30 cellular contexts compared by ENCODE assay signal in the genomic region with DNA sequence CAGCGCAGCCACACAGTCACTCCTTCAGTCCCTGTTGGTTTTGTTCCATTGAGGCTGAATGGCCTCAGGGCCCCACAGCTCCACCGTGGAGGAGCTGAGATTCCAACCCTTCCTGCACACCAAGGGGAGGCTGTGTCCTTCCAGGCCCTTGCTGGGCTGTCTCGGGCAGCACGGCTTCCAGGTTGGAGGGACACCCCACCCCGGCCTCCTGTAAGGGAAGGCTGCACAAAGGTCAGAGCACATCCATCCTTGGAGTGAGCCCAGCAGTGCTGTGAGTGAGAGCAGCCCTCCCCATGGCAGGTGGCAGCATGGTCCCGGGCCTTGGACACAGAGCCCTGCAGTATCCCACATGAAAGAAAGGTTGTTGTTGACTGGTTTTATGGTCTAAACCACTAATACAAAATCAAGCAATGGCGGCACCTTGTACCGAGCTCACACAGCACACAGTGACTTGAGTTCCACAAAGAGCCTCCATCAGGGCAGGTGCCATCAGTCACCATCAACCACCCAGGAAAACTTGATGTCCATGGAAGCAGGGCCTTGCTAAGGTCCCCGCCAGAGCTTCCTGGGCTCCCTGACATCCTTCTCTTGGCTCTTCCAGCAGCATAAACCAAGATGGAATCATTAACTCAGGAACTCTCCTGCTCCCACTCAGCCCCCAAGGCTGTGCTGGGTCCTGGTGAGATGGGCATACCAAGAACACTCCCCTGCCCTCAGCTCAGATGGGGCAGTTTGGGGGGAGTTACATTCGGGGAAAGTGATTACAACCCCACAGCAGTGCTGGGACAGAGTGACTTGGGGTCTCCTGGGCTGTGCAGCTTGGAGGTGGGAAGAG.
"Had no signal": no experiment of that assay in that cellular context is flagged by ENCODE, and none has a peak within 500 bp of the region (broad histone marks: within the 10 kb centered on the region; RNA-seq: fewer than 3 reads in every experiment).

No MANE protein-coding gene starts in this region.

- H3K36me3 ChIP-seq: ascending aorta, breast epithelium, cardiac muscle cell, esophagus muscularis mucosa, gastrocnemius medialis, heart left ventricle had no signal

- H3K27me3 ChIP-seq: ascending aorta, cardiac muscle cell, foreskin keratinocyte had no signal

- H3K4me3 ChIP-seq: ascending aorta, breast epithelium, cardiac muscle cell, coronary artery, dorsolateral prefrontal cortex, esophagus muscularis mucosa, gastrocnemius medialis, heart left ventricle had no signal

- H3K9me3 ChIP-seq: ascending aorta, breast epithelium, esophagus muscularis mucosa, gastrocnemius medialis, heart left ventricle had no signal

- ATAC-seq: activated naive CD4-positive, alpha-beta T cell treated with anti-CD3 and anti-CD28 coated beads, Interleukin-2, amount 50 U/mL, for 72 hours; activated T-cell treated with anti-CD3 and anti-CD28 coated beads, Interleukin-2, amount 50 U/mL, for 72 hours; foreskin keratinocyte; gastrocnemius medialis; heart left ventricle; T-helper 17 cell; WTC11 had no signal

- DNase-seq: activated CD4-positive, alpha-beta memory T cell treated with anti-CD3 and anti-CD28 coated beads, Interleukin-2, amount 10 ng/mL, durations not matched to agents 7 days and 5 days; activated CD4-positive, alpha-beta T cell treated with anti-CD3 and anti-CD28 coated beads for 1 hour; activated CD4-positive, alpha-beta T cell treated with anti-CD3 and anti-CD28 coated beads for 4 hours; activated CD4-positive, alpha-beta T cell treated with anti-CD3 and anti-CD28 coated beads, Interleukin-2, amount 10 ng/mL, durations not matched to agents 7 days and 5 days; activated CD4-positive, alpha-beta T cell treated with anti-CD3 and anti-CD28 coated beads, Interleukin-2, amount 50 U/mL, for 4 hours; activated CD8-positive, alpha-beta memory T cell treated with anti-CD3 and anti-CD28 coated beads, Interleukin-2, amount 50 U/mL, for 48 hours; activated naive CD4-positive, alpha-beta T cell; activated naive CD4-positive, alpha-beta T cell treated with anti-CD3 and anti-CD28 coated beads, Interleukin-2, amount 10 ng/mL, durations not matched to agents 7 days and 5 days; activated naive CD8-positive, alpha-beta T cell treated with anti-CD3 and anti-CD28 coated beads, Interleukin-2, amount 10 ng/mL, durations not matched to agents 7 days and 5 days; activated T-cell treated with anti-CD3 and anti-CD28 coated beads for 4 hours; activated T-cell treated with anti-CD3 and anti-CD28 coated beads, Interleukin-2, amount 50 U/mL, for 24 hours; activated T-cell treated with anti-CD3 and anti-CD28 coated beads, Interleukin-2, amount 50 U/mL, for 72 hours; dorsolateral prefrontal cortex; effector memory CD4-positive, alpha-beta T cell; erythroblast; foreskin keratinocyte; gastrocnemius medialis; glutamatergic neuron; heart left ventricle; SW 1271; T-helper 1 cell; T-helper 17 cell had no signal

- H3K27ac ChIP-seq: ascending aorta, breast epithelium, cardiac muscle cell, coronary artery, dorsolateral prefrontal cortex, esophagus muscularis mucosa, foreskin keratinocyte, gastrocnemius medialis, heart left ventricle, VCaP had no signal

- H3K4me1 ChIP-seq: ascending aorta, breast epithelium, esophagus muscularis mucosa, foreskin keratinocyte, gastrocnemius medialis, heart left ventricle had no signal
